20 cellular contexts compared by ENCODE assay signal in genomic region chr6:4506806-4507205, GRCh38.
"Had no signal": no experiment of that assay in that cellular context is flagged by ENCODE, and none has a peak within 500 bp of the region (broad histone marks: within the 10 kb centered on the region; RNA-seq: fewer than 3 reads in every experiment).

No MANE protein-coding gene starts in this region.

- H3K4me1 Mint-ChIP-seq: activated CD4-positive, alpha-beta T cell treated with anti-CD3 and anti-CD28 coated beads, Interleukin-2, amount 10 ng/mL, durations not matched to agents 7 days and 5 days; activated T-helper 17 cell treated with anti-CD3 and anti-CD28 coated beads, Interleukin-2, amount 50 U/mL, for 72 hours had no signal

- H3K9me3 Mint-ChIP-seq: activated CD4-positive, alpha-beta memory T cell treated with anti-CD3 and anti-CD28 coated beads for 36 hours; activated CD4-positive, alpha-beta T cell treated with anti-CD3 and anti-CD28 coated beads, Interleukin-2, amount 10 ng/mL, durations not matched to agents 7 days and 5 days; activated naive CD4-positive, alpha-beta T cell treated with anti-CD3 and anti-CD28 coated beads for 36 hours; activated T-helper 17 cell treated with anti-CD3 and anti-CD28 coated beads, Interleukin-2, amount 50 U/mL, for 72 hours had no signal

- H3K4me3 Mint-ChIP-seq: activated CD4-positive, alpha-beta memory T cell treated with anti-CD3 and anti-CD28 coated beads for 36 hours; activated CD4-positive, alpha-beta T cell treated with anti-CD3 and anti-CD28 coated beads, Interleukin-2, amount 10 ng/mL, durations not matched to agents 7 days and 5 days; activated naive CD4-positive, alpha-beta T cell treated with anti-CD3 and anti-CD28 coated beads for 36 hours; activated naive CD8-positive, alpha-beta T cell; activated T-helper 17 cell treated with anti-CD3 and anti-CD28 coated beads, Interleukin-2, amount 50 U/mL, for 72 hours had no signal

- H3K27ac ChIP-seq: VCaP had no signal

- H3K27ac Mint-ChIP-seq: activated CD4-positive, alpha-beta memory T cell treated with anti-CD3 and anti-CD28 coated beads for 36 hours; activated CD4-positive, alpha-beta T cell treated with anti-CD3 and anti-CD28 coated beads, Interleukin-2, amount 10 ng/mL, durations not matched to agents 7 days and 5 days; activated naive CD4-positive, alpha-beta T cell treated with anti-CD3 and anti-CD28 coated beads for 36 hours; activated naive CD8-positive, alpha-beta T cell; activated T-helper 17 cell treated with anti-CD3 and anti-CD28 coated beads, Interleukin-2, amount 50 U/mL, for 72 hours had no signal

- DNase-seq: activated CD4-positive, alpha-beta memory T cell treated with anti-CD3 and anti-CD28 coated beads for 36 hours; activated CD4-positive, alpha-beta T cell treated with anti-CD3 and anti-CD28 coated beads, Interleukin-2, amount 10 ng/mL, durations not matched to agents 7 days and 5 days; activated CD4-positive, CD25-positive, alpha-beta regulatory T cell; activated gamma-delta T cell; activated naive CD4-positive, alpha-beta T cell treated with anti-CD3 and anti-CD28 coated beads for 36 hours; activated T-cell treated with anti-CD3 and anti-CD28 coated beads for 4 hours; activated T-cell treated with anti-CD3 and anti-CD28 coated beads, Interleukin-2, amount 50 U/mL, for 48 hours; cerebellar nuclear complex; KG1; NCI-H1092; NCI-H1417; NCI-H1930; NCI-H2171; NCI-H2227 treated with DMSO at 0.1 percent for 48 hours; PC-3; SHP77 treated with DMSO at 0.1 percent for 48 hours; T-helper 1 cell had no signal

- H3K36me3 Mint-ChIP-seq: activated CD4-positive, alpha-beta memory T cell treated with anti-CD3 and anti-CD28 coated beads for 36 hours; activated naive CD8-positive, alpha-beta T cell had no signal

- ATAC-seq: activated T-helper 17 cell treated with anti-CD3 and anti-CD28 coated beads, Interleukin-2, amount 50 U/mL, for 72 hours; PC-3 had no signal
